22 cellular contexts compared by ENCODE assay signal in genomic region chr22:43844560-43845545, GRCh38. TPM values are rescaled to one million over a fixed set of nuclear protein-coding genes. Genes with fewer than 3 reads are reported as not detected.
DNase-seq lines count a peak whose midpoint lies in the region; ATAC-seq, FAIRE-seq and TF ChIP-seq lines count a peak whose summit lies in the region.
"Had no signal": no experiment of that assay in that cellular context is flagged by ENCODE, and none has a peak within 500 bp of the region (broad histone marks: within the 10 kb centered on the region; RNA-seq: fewer than 3 reads in every experiment).

No MANE protein-coding gene starts in this region.

- peaks cover 0 to 4% (median 1%) of the 10 kb centered on the region in 3 experiments; a peak in 1 of 7 replicates for H3K36me3 Mint-ChIP-seq in H9 (ENCODE audit: insufficient read depth in 1 of 3, low read depth in 3 of 3)
- no peaks in the 10 kb centered on the region for H3K36me3 Mint-ChIP-seq in activated CD4-positive, alpha-beta T cell treated with anti-CD3 and anti-CD28 coated beads, Interleukin-2, amount 10 ng/mL, durations not matched to agents 24 days and 14 days (ENCODE audit: low read depth)
- H3K36me3 Mint-ChIP-seq: CD4-positive, CD25-positive, alpha-beta regulatory T cell; CD8-positive, alpha-beta memory T cell had no signal

- no peak overlapping the region for H3K4me3 Mint-ChIP-seq in H9
- no peak overlapping the region for H3K4me3 Mint-ChIP-seq in activated CD4-positive, alpha-beta T cell treated with anti-CD3 and anti-CD28 coated beads, Interleukin-2, amount 10 ng/mL, durations not matched to agents 24 days and 14 days
- H3K4me3 Mint-ChIP-seq: CD4-positive, CD25-positive, alpha-beta regulatory T cell; CD8-positive, alpha-beta memory T cell had no signal

- H3K14ac ChIP-seq in H9 (ENCODE audit: insufficient read depth, low read length): peak overlapping the region; percentile 40; the same call in 1 of the 2 replicates

- no peak overlapping the region for H4K5ac ChIP-seq in H9 (ENCODE audit: insufficient read length, low read depth, low read length)

- no peaks in the 10 kb centered on the region for H3K9me3 Mint-ChIP-seq in H9
- H3K9me3 Mint-ChIP-seq in activated CD4-positive, alpha-beta T cell treated with anti-CD3 and anti-CD28 coated beads, Interleukin-2, amount 10 ng/mL, durations not matched to agents 24 days and 14 days: no peaks in the 10 kb centered on the region
- H3K9me3 Mint-ChIP-seq: CD4-positive, CD25-positive, alpha-beta regulatory T cell; CD8-positive, alpha-beta memory T cell had no signal

- H4K20me1 ChIP-seq in BLaER1 (no peaks in the 10 kb centered on the region), H9 (ENCODE audit: control insufficient read depth, insufficient read depth, insufficient read length) (no peaks in the 10 kb centered on the region)

- no peaks in the 10 kb centered on the region for H3K9me3 ChIP-seq in BLaER1
- H3K9me3 ChIP-seq in H9 (ENCODE audit: control insufficient read depth, low read depth, low read length): no peaks in the 10 kb centered on the region
- no peaks in the 10 kb centered on the region for H3K9me3 ChIP-seq in kidney (ENCODE audit: control insufficient read depth in 1 of 2, low read length in 2 of 2)
- H3K9me3 ChIP-seq: HAP-1 had no signal

- H2BK20ac ChIP-seq in H9 (ENCODE audit: low read depth, low read length, poor library complexity, severe bottlenecking): no peak overlapping the region

- H3K4me3 ChIP-seq in BLaER1 (no peak overlapping the region), kidney (ENCODE audit: low read length in 2 of 2) (no peak overlapping the region)
- H3K4me3 ChIP-seq: HAP-1 had no signal

- H2AFZ ChIP-seq in H9 (ENCODE audit: low read length): no peak overlapping the region

- no peak overlapping the region for H3K4ac ChIP-seq in H9 (ENCODE audit: low read depth, low read length)

- FAIRE-seq in kidney (lab: Jason Lieb, UNC): no peak
- FAIRE-seq: G401.6, GM12891 had no signal

- peaks cover 47% of the 10 kb centered on the region for H3K4me1 ChIP-seq in BLaER1
- no peaks in the 10 kb centered on the region for H3K4me1 ChIP-seq in H9 (ENCODE audit: insufficient read depth, low read length)
- no peaks in the 10 kb centered on the region for H3K4me1 ChIP-seq in kidney (ENCODE audit: control insufficient read depth in 1 of 2, insufficient read depth in 1 of 2, low read depth in 1 of 2, low read length in 2 of 2)
- H3K4me1 ChIP-seq: HAP-1 had no signal

- H3K27me3 Mint-ChIP-seq in H9 (ENCODE audit: low read depth): peaks cover 2% of the 10 kb centered on the region; the same call in 1 of the 2 replicates
- no peaks in the 10 kb centered on the region for H3K27me3 Mint-ChIP-seq in activated CD4-positive, alpha-beta T cell treated with anti-CD3 and anti-CD28 coated beads, Interleukin-2, amount 10 ng/mL, durations not matched to agents 24 days and 14 days
- H3K27me3 Mint-ChIP-seq: CD4-positive, CD25-positive, alpha-beta regulatory T cell had no signal

- peak overlapping the region; percentile 86 to 96 (median 88); a peak in 5 of 7 replicates for H3K27ac Mint-ChIP-seq in H9
- no peak overlapping the region for H3K27ac Mint-ChIP-seq in activated CD4-positive, alpha-beta T cell treated with anti-CD3 and anti-CD28 coated beads, Interleukin-2, amount 10 ng/mL, durations not matched to agents 24 days and 14 days
- H3K27ac Mint-ChIP-seq: CD4-positive, CD25-positive, alpha-beta regulatory T cell had no signal

- H4K8ac ChIP-seq in H9 (replicated peaks; ENCODE audit: insufficient read length, low read depth, low read length): no peak overlapping the region

- H3K27ac ChIP-seq in BLaER1 (no peak overlapping the region), H9 (ENCODE audit: insufficient read length, low read depth, low read length) (no peak overlapping the region), kidney (ENCODE audit: low read depth in 2 of 2, low read length in 2 of 2) (no peak overlapping the region)

- peaks cover 33 to 40% of the 10 kb centered on the region in 2 experiments for H3K4me1 Mint-ChIP-seq in H9
- no peaks in the 10 kb centered on the region for H3K4me1 Mint-ChIP-seq in activated CD4-positive, alpha-beta T cell treated with anti-CD3 and anti-CD28 coated beads, Interleukin-2, amount 10 ng/mL, durations not matched to agents 24 days and 14 days
- H3K4me1 Mint-ChIP-seq: CD8-positive, alpha-beta memory T cell had no signal

- H4K91ac ChIP-seq in H9 (ENCODE audit: insufficient read length, low read depth, low read length): no peak overlapping the region

- H3K56ac ChIP-seq in H9 (ENCODE audit: insufficient read length, low read depth, low read length): no peak overlapping the region

- H3K23me2 ChIP-seq in H9 (ENCODE audit: insufficient read length, low read depth, low read length, poor library complexity, severe bottlenecking): no peaks in the 10 kb centered on the region

- peaks cover 4% of the 10 kb centered on the region for H3K79me1 ChIP-seq in H9 (ENCODE audit: insufficient read depth, low read depth, low read length, poor library complexity, severe bottlenecking)

- H3K9ac ChIP-seq in BLaER1: no peak overlapping the region
- H3K9ac ChIP-seq in H9 (ENCODE audit: extremely low read depth, insufficient read length, low read length): no peak overlapping the region
- H3K9ac ChIP-seq in kidney (ENCODE audit: low read length in 2 of 2): no peak overlapping the region

- H3K4me2 ChIP-seq in BLaER1: peak overlapping the region; percentile 70
- no peak overlapping the region for H3K4me2 ChIP-seq in H9 (ENCODE audit: insufficient read depth, insufficient read length, low read length)

- H3K27me3 ChIP-seq in BLaER1 (no peaks in the 10 kb centered on the region), H9 (ENCODE audit: insufficient read depth, low read length) (no peaks in the 10 kb centered on the region)

- no peak overlapping the region for H2BK12ac ChIP-seq in H9 (ENCODE audit: insufficient read length, low read depth, low read length)

- TF ChIP-seq CTCF in H9 (conservative IDR thresholded peaks at IDR 0.05) (no peak), kidney (IDR thresholded peaks at IDR 0.05; ENCODE audit: borderline replicate concordance, extremely low read depth, insufficient read depth) (no peak)

- no peaks in the 10 kb centered on the region for H3K36me3 ChIP-seq in BLaER1
- no peaks in the 10 kb centered on the region for H3K36me3 ChIP-seq in kidney (ENCODE audit: control insufficient read depth in 1 of 2, insufficient read depth in 2 of 2, low read length in 2 of 2)
- H3K36me3 ChIP-seq: HAP-1 had no signal

- no peak overlapping the region for H2BK5ac ChIP-seq in H9 (ENCODE audit: insufficient read length, low read length)

- no peak overlapping the region for H2BK120ac ChIP-seq in H9 (ENCODE audit: low read depth, low read length, poor library complexity, severe bottlenecking)

- DNase-seq in H9 (no peak), kidney (peak; percentile 73), posterior vena cava (ENCODE audit: low spot score) (peak; percentile 73), amniotic stem cell (lab: John Stamatoyannopoulos, UW) (no peak)
- DNase-seq in activated CD4-positive, alpha-beta T cell treated with anti-CD3 and anti-CD28 coated beads, Interleukin-2, amount 10 ng/mL, durations not matched to agents 24 days and 14 days: no peak
- DNase-seq: 8988T; C1 segment of cervical spinal cord; CD4-positive, CD25-positive, alpha-beta regulatory T cell; COR-L47; DMS 273 treated with DMSO at 0.1 percent for 48 hours; DMS53; DND-41; GOT3 had no signal

- intact Hi-C loops in kidney (cut with DNase I) (no loop called here), posterior vena cava (cut with DNase I) (no loop called here)
- intact Hi-C loops in activated CD4-positive, alpha-beta T cell treated with anti-CD3 and anti-CD28 coated beads, Interleukin-2, amount 10 ng/mL, durations not matched to agents 24 days and 14 days (cut with micrococcal nuclease): no loop called here

- WGBS in H9 (ENCODE audit: extremely low coverage, insufficient read length, low lambda C conversion rate): no CpG with 5 or more reads among the region's 31 CpGs

- H3T11ph ChIP-seq in H9 (ENCODE audit: low read length): no peak overlapping the region

- ATAC-seq in GM18909 (IDR thresholded peaks at IDR 0.05; ENCODE audit: poor library complexity, unreplicated experiment): no peak
- no peak for ATAC-seq in esophagus mucosa

- no peak overlapping the region for H3K23ac ChIP-seq in H9 (ENCODE audit: insufficient read length, low read depth, low read length)

- H2AK5ac ChIP-seq in H9 (ENCODE audit: insufficient read length, low read length): no peak overlapping the region

- peaks cover 8% of the 10 kb centered on the region; the same call in 1 of the 2 replicates for H3K79me2 ChIP-seq in H9 (ENCODE audit: insufficient read depth, low read length)

- peak overlapping the region; percentile 9 for H3K18ac ChIP-seq in H9 (ENCODE audit: insufficient read length, low read depth, low read length)

- H2BK15ac ChIP-seq in H9 (ENCODE audit: low read depth, low read length): no peak overlapping the region

RNA-seq across cellular contexts. Expression of gene SULT4A1, which starts 17.5 kb away (rescaled TPM):
- total RNA-seq in H9 (2021) (15.0 and 16.2 TPM in 2 replicates), kidney (0.57 TPM), posterior vena cava (not detected), esophagus mucosa (not detected)
- polyA plus RNA-seq in kidney (ENCODE audit: insufficient read depth, low read depth, low replicate concordance): 0.52 TPM
- total RNA-seq in activated CD4-positive, alpha-beta T cell treated with anti-CD3 and anti-CD28 coated beads, Interleukin-2, amount 10 ng/mL, durations not matched to agents 24 days and 14 days: not detected in 2 replicates
- total RNA-seq: CD4-positive, CD25-positive, alpha-beta regulatory T cell; CD8-positive, alpha-beta memory T cell; HT-29 had no signal
- polyA plus RNA-seq: CD4-positive, CD25-positive, alpha-beta regulatory T cell; CD8-positive, alpha-beta memory T cell had no signal

RNA-seq across cellular contexts. Expression of gene EFCAB6, which starts 32.7 kb away (rescaled TPM):
- total RNA-seq in H9 (2021) (0.20 and 0.31 TPM in 2 replicates), kidney (11.8 TPM), posterior vena cava (1 to 10 TPM; 1.7 to 2.0 TPM), esophagus mucosa (1.6 TPM)
- 1.5 TPM for polyA plus RNA-seq in kidney (ENCODE audit: insufficient read depth, low read depth, low replicate concordance)
- 0.23 TPM in 1 of 2 replicates, not detected in the other for total RNA-seq in activated CD4-positive, alpha-beta T cell treated with anti-CD3 and anti-CD28 coated beads, Interleukin-2, amount 10 ng/mL, durations not matched to agents 24 days and 14 days
- total RNA-seq: CD4-positive, CD25-positive, alpha-beta regulatory T cell had no signal

RNA-seq across cellular contexts. Expression of gene PNPLA5, which starts 47.0 kb away (rescaled TPM):
- total RNA-seq in H9 (2021) (5.2 and 5.5 TPM in 2 replicates), kidney (not detected), posterior vena cava (not detected), esophagus mucosa (not detected)
- polyA plus RNA-seq in kidney (ENCODE audit: insufficient read depth, low read depth, low replicate concordance): not detected
- total RNA-seq in activated CD4-positive, alpha-beta T cell treated with anti-CD3 and anti-CD28 coated beads, Interleukin-2, amount 10 ng/mL, durations not matched to agents 24 days and 14 days: not detected in 2 replicates
- total RNA-seq: A673; CD4-positive, CD25-positive, alpha-beta regulatory T cell; CD8-positive, alpha-beta memory T cell; HT-29 had no signal
- polyA plus RNA-seq: CD4-positive, CD25-positive, alpha-beta regulatory T cell; CD8-positive, alpha-beta memory T cell had no signal

Comparison
In these comparisons a context has a peak if more than half of its experiments do, and no peak if none do; other contexts are left out.
1. DNase-seq: peak in kidney (single experiment) and posterior vena cava (single experiment); none in H9 (single experiment), activated CD4-positive, alpha-beta T cell treated with anti-CD3 and anti-CD28 coated beads, Interleukin-2, amount 10 ng/mL, durations not matched to agents 24 days and 14 days (single experiment) and amniotic stem cell (single experiment).
2. RNA of gene SULT4A1, which starts 17.5 kb away (total RNA-seq): 15.0 to 16.2 TPM in H9; 0.57 TPM in kidney (single experiment), not detected in posterior vena cava, not detected in activated CD4-positive, alpha-beta T cell treated with anti-CD3 and anti-CD28 coated beads, Interleukin-2, amount 10 ng/mL, durations not matched to agents 24 days and 14 days and not detected in esophagus mucosa (single experiment); every median in the first group is over 10 times any median in the second.